In genomic region chr20:43963872-43964791, GRCh38 we compare ENCODE assay signal across 8 cellular contexts. TPM values are rescaled to one million over a fixed set of nuclear protein-coding genes. Genes with fewer than 3 reads are reported as not detected.
A peak's percentile ranks its signal among the peaks of the same experiment; 100 is the strongest.
DNase-seq lines count a peak whose midpoint lies in the region; ATAC-seq lines count a peak whose summit lies in the region.

No MANE protein-coding gene starts in this region.

- ATAC-seq in HG02588 (IDR thresholded peaks at IDR 0.05; ENCODE audit: unreplicated experiment): no peak
- ATAC-seq in GM18873 (IDR thresholded peaks at IDR 0.05; ENCODE audit: low FRiP score, unreplicated experiment): no peak
- no peak for ATAC-seq in HG03196 (IDR thresholded peaks at IDR 0.05; ENCODE audit: unreplicated experiment)

- peak; percentile 19 for DNase-seq in NCI-H2196 (lab: John Stamatoyannopoulos, UW; ENCODE audit: unreplicated experiment)
- DNase-seq in NCI-H2196 treated with DMSO at 0.1 percent for 48 hours (lab: John Stamatoyannopoulos, UW; ENCODE audit: unreplicated experiment): no peak
- peak; percentile 56 for DNase-seq in NCI-H1436 (lab: John Stamatoyannopoulos, UW)
- DNase-seq in activated naive CD4-positive, alpha-beta T cell treated with anti-CD3 and anti-CD28 coated beads, Interleukin-2, amount 50 U/mL, for 16 hours: peak; percentile 45
- DNase-seq in mucosa of gallbladder (ENCODE audit: low spot score): peak; percentile 34

RNA-seq across cellular contexts. Expression of gene TOX2, which starts 49.5 kb away (rescaled TPM):
- 4.5 TPM for total RNA-seq in mucosa of gallbladder
